ENCODE assay signal across 2 cellular contexts in the genomic region with DNA sequence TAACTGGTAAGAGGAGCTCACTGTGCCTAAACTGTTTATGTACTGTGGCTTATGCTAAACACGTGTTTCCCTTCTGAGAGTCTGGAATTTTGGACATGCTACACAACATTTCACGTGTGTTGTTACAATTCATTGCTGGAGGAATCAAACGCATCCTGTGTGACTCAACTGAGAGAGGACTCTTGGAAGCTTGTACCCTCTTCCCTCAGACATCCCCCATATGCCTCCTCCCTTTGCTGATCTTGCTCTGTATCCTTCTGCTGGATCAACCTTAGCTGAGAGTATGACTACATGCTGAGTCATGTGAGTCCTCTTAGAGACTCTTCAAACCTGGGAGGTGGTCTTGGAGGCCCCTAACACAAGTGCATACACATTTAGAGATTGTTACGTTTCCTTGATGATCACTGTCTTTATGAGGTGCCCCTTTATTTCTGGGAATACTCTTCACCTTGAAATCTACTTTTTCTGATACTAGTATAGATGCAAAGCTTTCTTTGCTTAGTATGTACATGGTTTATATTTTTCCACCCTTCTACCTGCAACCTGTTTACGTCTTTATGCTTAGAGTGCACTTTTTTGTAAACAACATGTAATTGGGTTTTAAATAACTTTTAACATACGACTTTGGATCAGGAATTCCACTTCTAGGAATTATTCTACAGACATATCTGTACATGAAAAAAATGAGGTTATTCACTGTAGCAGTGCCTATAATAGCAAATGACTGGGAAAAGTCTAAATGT.
A peak's percentile ranks its signal among the peaks of the same experiment; 100 is the strongest.
TF ChIP-seq lines count a peak whose summit lies in the region.

No MANE protein-coding gene starts in this region.

TF ChIP-seq in IMR-90, 13 proteins besides CTCF, POLR2A, EP300 and RAD21:
- no peak for TF ChIP-seq MAZ (IDR thresholded peaks at IDR 0.05; ENCODE audit: borderline replicate concordance, low read depth, low read length)
- no peak for TF ChIP-seq CHD1 (IDR thresholded peaks at IDR 0.05; ENCODE audit: low read depth, low read length)
- peak; percentile 81 for TF ChIP-seq MXI1 (IDR thresholded peaks at IDR 0.05; ENCODE audit: borderline replicate concordance, low read depth, low read length)
- TF ChIP-seq SMC3 (IDR thresholded peaks at IDR 0.05; ENCODE audit: low read depth, low read length), result no peak
- TF ChIP-seq NFE2L2 (IDR thresholded peaks at IDR 0.05; ENCODE audit: low read depth, low read length), result peak; percentile 76
- no peak for TF ChIP-seq USF2 (IDR thresholded peaks at IDR 0.05; ENCODE audit: low read depth, low read length)
- TF ChIP-seq MAFK (IDR thresholded peaks at IDR 0.05; ENCODE audit: low read depth, low read length), result peak; percentile 29; the same call in 1 of the 2 replicates
- TF ChIP-seq RCOR1 (IDR thresholded peaks at IDR 0.05; ENCODE audit: insufficient replicate concordance, low read length), result peak; percentile 12
- TF ChIP-seq FOS (IDR thresholded peaks at IDR 0.05; ENCODE audit: low read depth, low read length), result peak; percentile 39; the same call in 1 of the 2 replicates
- TF ChIP-seq RFX5 (IDR thresholded peaks at IDR 0.05; ENCODE audit: low read depth, low read length), result no peak
- TF ChIP-seq CEBPB (IDR thresholded peaks at IDR 0.05; ENCODE audit: low read depth, low read length), result no peak
- peak; percentile 70 for TF ChIP-seq BHLHE40 (IDR thresholded peaks at IDR 0.05; ENCODE audit: low read depth, low read length)
- TF ChIP-seq, protein P1, sequence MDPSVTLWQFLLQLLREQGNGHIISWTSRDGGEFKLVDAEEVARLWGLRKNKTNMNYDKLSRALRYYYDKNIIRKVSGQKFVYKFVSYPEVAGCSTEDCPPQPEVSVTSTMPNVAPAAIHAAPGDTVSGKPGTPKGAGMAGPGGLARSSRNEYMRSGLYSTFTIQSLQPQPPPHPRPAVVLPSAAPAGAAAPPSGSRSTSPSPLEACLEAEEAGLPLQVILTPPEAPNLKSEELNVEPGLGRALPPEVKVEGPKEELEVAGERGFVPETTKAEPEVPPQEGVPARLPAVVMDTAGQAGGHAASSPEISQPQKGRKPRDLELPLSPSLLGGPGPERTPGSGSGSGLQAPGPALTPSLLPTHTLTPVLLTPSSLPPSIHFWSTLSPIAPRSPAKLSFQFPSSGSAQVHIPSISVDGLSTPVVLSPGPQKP (IDR thresholded peaks at IDR 0.05; ENCODE audit: borderline replicate concordance, low read depth, low read length), result no peak
TF ChIP-seq in IMR-90: peak in this region for 6.

TF ChIP-seq in HEK293T, 16 proteins besides CTCF, POLR2A, EP300 and RAD21:
- TF ChIP-seq FOXA1 (IDR thresholded peaks at IDR 0.05), result no peak
- TF ChIP-seq CTBP1 (IDR thresholded peaks at IDR 0.05; ENCODE audit: borderline replicate concordance), result no peak
- TF ChIP-seq BHLHE40 (IDR thresholded peaks at IDR 0.05; ENCODE audit: borderline replicate concordance), result no peak
- TF ChIP-seq, protein P2, sequence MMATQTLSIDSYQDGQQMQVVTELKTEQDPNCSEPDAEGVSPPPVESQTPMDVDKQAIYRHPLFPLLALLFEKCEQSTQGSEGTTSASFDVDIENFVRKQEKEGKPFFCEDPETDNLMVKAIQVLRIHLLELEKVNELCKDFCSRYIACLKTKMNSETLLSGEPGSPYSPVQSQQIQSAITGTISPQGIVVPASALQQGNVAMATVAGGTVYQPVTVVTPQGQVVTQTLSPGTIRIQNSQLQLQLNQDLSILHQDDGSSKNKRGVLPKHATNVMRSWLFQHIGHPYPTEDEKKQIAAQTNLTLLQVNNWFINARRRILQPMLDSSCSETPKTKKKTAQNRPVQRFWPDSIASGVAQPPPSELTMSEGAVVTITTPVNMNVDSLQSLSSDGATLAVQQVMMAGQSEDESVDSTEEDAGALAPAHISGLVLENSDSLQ (IDR thresholded peaks at IDR 0.05), result no peak
- TF ChIP-seq FOXK2 (IDR thresholded peaks at IDR 0.05), result no peak
- TF ChIP-seq TARDBP (IDR thresholded peaks at IDR 0.05), result no peak
- TF ChIP-seq ZNF384 (IDR thresholded peaks at IDR 0.05), result no peak
- no peak for TF ChIP-seq FOXM1 (IDR thresholded peaks at IDR 0.05; ENCODE audit: borderline replicate concordance)
- no peak for TF ChIP-seq SUZ12 (IDR thresholded peaks at IDR 0.05)
- no peak for TF ChIP-seq NFRKB (IDR thresholded peaks at IDR 0.05)
- no peak for TF ChIP-seq HDGF (IDR thresholded peaks at IDR 0.05; ENCODE audit: borderline replicate concordance)
- no peak for TF ChIP-seq ARNT (IDR thresholded peaks at IDR 0.05)
- TF ChIP-seq SP1 (IDR thresholded peaks at IDR 0.05), result no peak
